10 cellular contexts compared by ENCODE assay signal in genomic region chr7:32500922-32501341, GRCh38. TPM values are rescaled to one million over a fixed set of nuclear protein-coding genes. Genes with fewer than 3 reads are reported as not detected.
DNase-seq lines count a peak whose midpoint lies in the region; ATAC-seq, FAIRE-seq and TF ChIP-seq lines count a peak whose summit lies in the region.
"Had no signal": no experiment of that assay in that cellular context is flagged by ENCODE, and none has a peak within 500 bp of the region (broad histone marks: within the 10 kb centered on the region; RNA-seq: fewer than 3 reads in every experiment).

No MANE protein-coding gene starts in this region.

- no peaks in the 10 kb centered on the region for H3K9me3 ChIP-seq in fibroblast of lung (ENCODE audit: control insufficient read depth, insufficient read depth, low read depth, low read length)
- no peaks in the 10 kb centered on the region for H3K9me3 ChIP-seq in upper lobe of right lung
- H3K9me3 ChIP-seq: right lobe of liver had no signal

- H3K79me2 ChIP-seq in fibroblast of lung (ENCODE audit: control insufficient read depth, insufficient read depth, low read length), result peaks cover 79% of the 10 kb centered on the region

- DNase-seq in DMS 273 (lab: John Stamatoyannopoulos, UW; ENCODE audit: unreplicated experiment) (peak; percentile 31), DMS 273 treated with DMSO at 0.1 percent for 48 hours (lab: John Stamatoyannopoulos, UW) (no peak), fibroblast of lung (ENCODE audit: low read depth in 2 of 2) (peak; percentile 76), upper lobe of right lung (no peak), T-helper 9 cell (no peak), HTR-8/SVneo (ENCODE audit: insufficient read length, low spot score) (no peak)
- DNase-seq: right lobe of liver had no signal

- no peak overlapping the region for H2AFZ ChIP-seq in fibroblast of lung (ENCODE audit: low read length)

- H4K20me1 ChIP-seq in fibroblast of lung (ENCODE audit: control insufficient read depth, extremely low read depth, insufficient read depth, low read length), result peaks cover 2% of the 10 kb centered on the region

- TF ChIP-seq CTCF in fibroblast of lung (conservative IDR thresholded peaks at IDR 0.05 in 1 of 2, IDR thresholded peaks at IDR 0.05 in 1 of 2; ENCODE audit: low read depth in 1 of 2, low read length in 2 of 2) (no peak), upper lobe of right lung (IDR thresholded peaks at IDR 0.05) (no peak)

- H3K36me3 ChIP-seq in fibroblast of lung (ENCODE audit: control insufficient read depth, insufficient read depth, low read length) (no peaks in the 10 kb centered on the region), upper lobe of right lung (peaks cover 5% of the 10 kb centered on the region)
- H3K36me3 ChIP-seq: right lobe of liver had no signal

- intact Hi-C loops in upper lobe of right lung (cut with DNase I), result no loop called here

- peak overlapping the region in 3 of 4 experiments; percentile 4 to 17 (median 9) for H3K4me3 ChIP-seq in fibroblast of lung (replicated peaks in 1 of 4; ENCODE audit: control extremely low read depth in 1 of 4, insufficient read depth in 1 of 4, low read depth in 3 of 4, low read length in 4 of 4)
- H3K4me3 ChIP-seq in upper lobe of right lung, result no peak overlapping the region
- H3K4me3 ChIP-seq: right lobe of liver had no signal

- ATAC-seq in HG02885 (IDR thresholded peaks at IDR 0.05; ENCODE audit: poor library complexity, unreplicated experiment) (peak; percentile 79), upper lobe of right lung (peak; percentile 67)

- peaks cover 12% of the 10 kb centered on the region for H3K4me1 ChIP-seq in fibroblast of lung (ENCODE audit: control insufficient read depth, extremely low read depth, insufficient read depth, low read length)
- H3K4me1 ChIP-seq in upper lobe of right lung, result peaks cover 26% of the 10 kb centered on the region

- H3K4me2 ChIP-seq in fibroblast of lung (ENCODE audit: extremely low read depth, insufficient read depth, low read length), result peak overlapping the region; percentile 62

- H3K27ac ChIP-seq in fibroblast of lung (ENCODE audit: insufficient read depth, low read length) (peak overlapping the region; percentile 64), upper lobe of right lung (peak overlapping the region; percentile 39)
- H3K27ac ChIP-seq: 22Rv1, right lobe of liver had no signal

- H3K27me3 ChIP-seq in fibroblast of lung (ENCODE audit: control insufficient read depth, insufficient read depth, low read length) (no peaks in the 10 kb centered on the region), upper lobe of right lung (no peaks in the 10 kb centered on the region)
- H3K27me3 ChIP-seq: right lobe of liver had no signal

- no peak for FAIRE-seq in HTR-8/SVneo (lab: Jason Lieb, UNC)

- H3K9ac ChIP-seq in fibroblast of lung (ENCODE audit: insufficient read depth, low read length), result no peak overlapping the region

TF ChIP-seq in PFSK-1, 5 proteins besides CTCF, POLR2A, EP300 and RAD21:
- TF ChIP-seq FOXP2 (optimal IDR thresholded peaks at IDR 0.05; ENCODE audit: borderline replicate concordance, extremely low read depth, extremely low read length, insufficient read depth) (no peak), SIN3A (IDR thresholded peaks at IDR 0.05; ENCODE audit: borderline replicate concordance, insufficient read depth, low read length) (0 out of 2 replicates have a peak, but pooled peaks have one; percentile 37), POLR2AphosphoS5 (IDR thresholded peaks at IDR 0.05; ENCODE audit: low read depth, low read length) (no peak)

RNA-seq across cellular contexts. Expression of gene AVL9, which starts 5.6 kb away (rescaled TPM):
- polyA plus RNA-seq in PFSK-1 (2012; ENCODE audit: insufficient read length, low read depth), result 20.7 TPM
- total RNA-seq in fibroblast of lung (25.4 and 52.4 TPM in 2 replicates), upper lobe of right lung (31.3 TPM)
- 12.3 and 16.7 TPM in 2 replicates for polyA plus RNA-seq in fibroblast of lung
- 18.2 and 21.2 TPM in 2 replicates for polyA plus RNA-seq in fibroblast of lung (2012)
- 10.1 and 25.8 TPM in 2 replicates for polyA minus RNA-seq in fibroblast of lung (ENCODE audit: low replicate concordance)

RNA-seq across cellular contexts. Expression of gene LSM5, which starts 10.8 kb away (rescaled TPM):
- 30.6 TPM for polyA plus RNA-seq in PFSK-1 (2012; ENCODE audit: insufficient read length, low read depth)
- total RNA-seq in fibroblast of lung, result 13.6 and 23.0 TPM in 2 replicates
- 45.8 and 96.8 TPM in 2 replicates for polyA plus RNA-seq in fibroblast of lung
- 38.3 and 62.4 TPM in 2 replicates for polyA plus RNA-seq in fibroblast of lung (2012)
- 2.4 and 3.3 TPM in 2 replicates for polyA minus RNA-seq in fibroblast of lung (ENCODE audit: low replicate concordance)
- 29.1 TPM for total RNA-seq in upper lobe of right lung

Comparison
In these comparisons a context has a peak if more than half of its experiments do, and no peak if none do; other contexts are left out.
1. DNase-seq: peak in DMS 273 (single experiment) and fibroblast of lung (2 of 2); none in DMS 273 treated with DMSO at 0.1 percent for 48 hours (single experiment), upper lobe of right lung (single experiment), T-helper 9 cell (single experiment) and HTR-8/SVneo (single experiment).